Comparison of ENCODE assay signal across 20 cellular contexts in genomic region chr4:60981534-60981933, GRCh38.
"Had no signal": no experiment of that assay in that cellular context is flagged by ENCODE, and none has a peak within 500 bp of the region (broad histone marks: within the 10 kb centered on the region; RNA-seq: fewer than 3 reads in every experiment).

No MANE protein-coding gene starts in this region.

- FAIRE-seq: endothelial cell of umbilical vein, keratinocyte had no signal

- H3K27ac ChIP-seq: foreskin keratinocyte, left ventricle myocardium inferior, lower lobe of right lung, right atrium auricular region, sigmoid colon, skin epidermis, stomach, thoracic aorta, transverse colon had no signal

- DNase-seq: dermis blood vessel endothelial cell; endodermal cell; erythroblast; foreskin keratinocyte; immature natural killer cell; left ventricle myocardium inferior; lower lobe of right lung; natural killer cell; sigmoid colon; stimulated activated CD4-positive, alpha-beta T cell treated with anti-CD3 and anti-CD28 coated beads, Interleukin-2, amount 100 ng/mL, for 24 hours; stimulated activated CD4-positive, alpha-beta T cell treated with anti-CD3 and anti-CD28 coated beads, Interleukin-4, amount 100 ng/mL, for 4 hours; stimulated activated naive CD4-positive, alpha-beta T cell; stomach; substantia nigra; transverse colon had no signal

- ATAC-seq: foreskin keratinocyte, lower lobe of right lung, natural killer cell had no signal

- H3K27me3 ChIP-seq: foreskin keratinocyte, right atrium auricular region, sigmoid colon, stomach, transverse colon had no signal

- H3K4me1 ChIP-seq: foreskin keratinocyte, left ventricle myocardium inferior, lower lobe of right lung, right atrium auricular region, sigmoid colon, stomach, transverse colon had no signal

- H3K4me3 ChIP-seq: left ventricle myocardium inferior, lower lobe of right lung, right atrium auricular region, sigmoid colon, skin epidermis, stomach, thoracic aorta, transverse colon had no signal

- H3K36me3 ChIP-seq: left ventricle myocardium inferior, lower lobe of right lung, right atrium auricular region, sigmoid colon, stomach, thoracic aorta, transverse colon had no signal
